In genomic region chr12:46372131-46372851, GRCh38 we compare ENCODE assay signal across 8 cellular contexts. TPM values are rescaled to one million over a fixed set of nuclear protein-coding genes. Genes with fewer than 3 reads are reported as not detected.
DNase-seq lines count a peak whose midpoint lies in the region; ATAC-seq and TF ChIP-seq lines count a peak whose summit lies in the region.

Gene SLC38A2 (minus strand): TSS chr12:46372773. CDS start chr12:46371293, 1,480 bp downstream.

- DNase-seq in AG09309 (ENCODE audit: low read depth) = peak; percentile 70
- DNase-seq in NCI-H460 (ENCODE audit: extremely low read depth, low read depth) = peak; percentile 92
- DNase-seq in activated CD4-positive, alpha-beta T cell treated with anti-CD3 and anti-CD28 coated beads for 4 hours = peak; percentile 96 to 97
- peak; percentile 97 for DNase-seq in choroid plexus epithelial cell (ENCODE audit: low read depth)
- DNase-seq in kidney tubule cell (ENCODE audit: low spot score) = peak; percentile 94
- DNase-seq in stimulated activated CD4-positive, alpha-beta T cell treated with anti-CD3 and anti-CD28 coated beads, Interleukin-1b, Interleukin-23, amount 100 ng/mL, for 24 hours (ENCODE audit: low read depth in 4 of 4, low spot score in 1 of 4) = peak in 3 of 4 experiments; percentile 88 to 98 (median 96)

- H3K4me3 ChIP-seq in AG09309 (ENCODE audit: control insufficient read depth, low read depth, low read length) = peak within 1 kb of the TSS; percentile 88
- H3K4me3 ChIP-seq in choroid plexus epithelial cell (ENCODE audit: low read depth, low read length) = peak within 1 kb of the TSS; percentile 69

- no peak for TF ChIP-seq CTCF in AG09309 (IDR thresholded peaks at IDR 0.05; ENCODE audit: control insufficient read depth, insufficient read depth, low read depth, low read length, missing control alignments)
- no peak for TF ChIP-seq CTCF in choroid plexus epithelial cell (conservative IDR thresholded peaks at IDR 0.05; ENCODE audit: low read depth, low read length)

- ATAC-seq in GM18873 (IDR thresholded peaks at IDR 0.05; ENCODE audit: low FRiP score, unreplicated experiment) = peak; percentile 67
- peak; percentile 74 for ATAC-seq in HG03108 (IDR thresholded peaks at IDR 0.05; ENCODE audit: unreplicated experiment)

RNA-seq across cellular contexts. Expression of gene SLC38A2, which starts in this region (rescaled TPM):
- 745 and 826 TPM in 2 replicates for total RNA-seq in NCI-H460 (2014; rRNA removed; shearing (Covaris generic))
- polyA plus RNA-seq in NCI-H460 (2014; cell fraction: nucleus; rRNA removed) = 432 and 698 TPM in 2 replicates

Comparison
In these comparisons a context has a peak if more than half of its experiments do, and no peak if none do; other contexts are left out.
1. Peak in every context shown above with its lines: DNase-seq, ATAC-seq and H3K4me3 ChIP-seq.